8 cellular contexts compared by ENCODE assay signal in genomic region chr22:37485006-37485713, GRCh38. TPM values are rescaled to one million over a fixed set of nuclear protein-coding genes. Genes with fewer than 3 reads are reported as not detected.
DNase-seq lines count a peak whose midpoint lies in the region; ATAC-seq and FAIRE-seq lines count a peak whose summit lies in the region.

No MANE protein-coding gene starts in this region.

- no peaks in the 10 kb centered on the region for H3K36me3 ChIP-seq in small intestine (ENCODE audit: control insufficient read depth in 2 of 2, insufficient read depth in 2 of 2, low read length in 2 of 2)

- no peaks in the 10 kb centered on the region for H3K9me3 ChIP-seq in small intestine (ENCODE audit: control insufficient read depth, low read depth)

- ATAC-seq in GM21381 (IDR thresholded peaks at IDR 0.05; ENCODE audit: unreplicated experiment) = peak; percentile 15
- no peak for ATAC-seq in GM19035 (IDR thresholded peaks at IDR 0.05; ENCODE audit: unreplicated experiment)
- ATAC-seq in HG02981 (IDR thresholded peaks at IDR 0.05; ENCODE audit: unreplicated experiment) = no peak

- no peak for FAIRE-seq in small intestine (lab: Jason Lieb, UNC)

- no peaks in the 10 kb centered on the region for H3K27me3 ChIP-seq in small intestine (ENCODE audit: control insufficient read depth in 2 of 2, insufficient read depth in 2 of 2, low read length in 2 of 2)

- peak overlapping the region; percentile 39 to 60 for H3K4me3 ChIP-seq in small intestine (ENCODE audit: low read depth in 1 of 2, low read length in 2 of 2)

- 64 to 77% (median 71%) methylated on average over 24 to 29 of the region's 29 CpGs for WGBS in small intestine, 3 donors

- peak overlapping the region; percentile 41 to 84 for H3K27ac ChIP-seq in small intestine (ENCODE audit: low read depth in 1 of 2, low read length in 1 of 2)

- no peaks in the 10 kb centered on the region for H3K4me1 ChIP-seq in small intestine (ENCODE audit: control insufficient read depth in 2 of 2, insufficient read depth in 1 of 2, low read depth in 1 of 2, low read length in 1 of 2)

- peak; percentile 31 to 37 for DNase-seq in activated CD4-positive, alpha-beta T cell treated with anti-CD3 and anti-CD28 coated beads for 24 hours (ENCODE audit: low read depth in 2 of 2)
- peak; percentile 29 for DNase-seq in effector CD8-positive, alpha-beta T cell (lab: John Stamatoyannopoulos, UW)
- DNase-seq in small intestine = no peak
- no peak for DNase-seq in NCI-H524 (lab: John Stamatoyannopoulos, UW)
- DNase-seq in iPS-NIHi7 (ENCODE audit: extremely low spot score) = no peak

RNA-seq across cellular contexts. Expression of gene MFNG, which starts 1.0 kb away (rescaled TPM):
- 10 to 100 TPM; 19.2 to 21.3 (median 20.5) TPM for polyA plus RNA-seq in small intestine

RNA-seq across cellular contexts. Expression of gene CARD10, which starts 34.1 kb away (rescaled TPM):
- 100 to 1,000 TPM in 2 of 3 donors, 10 to 100 TPM in 1; 48.2 to 129 (median 129) TPM for polyA plus RNA-seq in small intestine

RNA-seq across cellular contexts. Expression of gene ELFN2, which starts 57.9 kb away (rescaled TPM):
- under 1 TPM in 1 of 3 donors, not detected in 2; 0.16 TPM for polyA plus RNA-seq in small intestine

Comparison
In these comparisons a context has a peak if more than half of its experiments do, and no peak if none do; other contexts are left out.
1. DNase-seq: peak in activated CD4-positive, alpha-beta T cell treated with anti-CD3 and anti-CD28 coated beads for 24 hours (2 of 2) and effector CD8-positive, alpha-beta T cell (single experiment); none in small intestine (single experiment), NCI-H524 (0 of 2) and iPS-NIHi7 (single experiment).